1 cellular context compared by ENCODE assay signal in genomic region chr15:72375846-72376581, GRCh38.
TF ChIP-seq lines count a peak whose summit lies in the region.

Gene HEXA (minus strand): TSS chr15:72376014. CDS start chr15:72375972, 42 bp downstream.

TF ChIP-seq in K562, 482 proteins besides CTCF, POLR2A, EP300 and RAD21 (continued from another document and continues in another):
- TF ChIP-seq, protein P1, sequence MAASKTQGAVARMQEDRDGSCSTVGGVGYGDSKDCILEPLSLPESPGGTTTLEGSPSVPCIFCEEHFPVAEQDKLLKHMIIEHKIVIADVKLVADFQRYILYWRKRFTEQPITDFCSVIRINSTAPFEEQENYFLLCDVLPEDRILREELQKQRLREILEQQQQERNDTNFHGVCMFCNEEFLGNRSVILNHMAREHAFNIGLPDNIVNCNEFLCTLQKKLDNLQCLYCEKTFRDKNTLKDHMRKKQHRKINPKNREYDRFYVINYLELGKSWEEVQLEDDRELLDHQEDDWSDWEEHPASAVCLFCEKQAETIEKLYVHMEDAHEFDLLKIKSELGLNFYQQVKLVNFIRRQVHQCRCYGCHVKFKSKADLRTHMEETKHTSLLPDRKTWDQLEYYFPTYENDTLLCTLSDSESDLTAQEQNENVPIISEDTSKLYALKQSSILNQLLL (CRISPR knock-in tag; IDR thresholded peaks at IDR 0.05; ENCODE audit: borderline replicate concordance), result no peak
- TF ChIP-seq HES1 (IDR thresholded peaks at IDR 0.05; ENCODE audit: low read depth), result no peak
- TF ChIP-seq MED1 (CRISPR knock-in tag; IDR thresholded peaks at IDR 0.05; ENCODE audit: borderline replicate concordance), result no peak
- no peak for TF ChIP-seq IRF1 (CRISPR knock-in tag; IDR thresholded peaks at IDR 0.05; ENCODE audit: borderline replicate concordance)
- TF ChIP-seq SETDB1 (IDR thresholded peaks at IDR 0.05; ENCODE audit: low read length), result no peak
- TF ChIP-seq ARID1B (IDR thresholded peaks at IDR 0.05), result no peak; the same call in 1 of the 2 replicates
- TF ChIP-seq BACH1 (tag; IDR thresholded peaks at IDR 0.05), result no peak
- TF ChIP-seq GTF3C2 (IDR thresholded peaks at IDR 0.05; ENCODE audit: borderline replicate concordance, extremely low read depth, insufficient read length), result no peak
- TF ChIP-seq SREBF1 (IDR thresholded peaks at IDR 0.05; ENCODE audit: borderline replicate concordance, low read depth, low read length), result peak; percentile 73; the same call in 1 of the 2 replicates
- TF ChIP-seq POLR2AphosphoS2 (IDR thresholded peaks at IDR 0.05; ENCODE audit: low read length), result no peak
- no peak for TF ChIP-seq BRD4 (IDR thresholded peaks at IDR 0.05)
- no peak for TF ChIP-seq GATA2 (CRISPR knock-in tag; IDR thresholded peaks at IDR 0.05)
- TF ChIP-seq FOXA1 (IDR thresholded peaks at IDR 0.05; ENCODE audit: borderline replicate concordance), result no peak
- peak; percentile 70; the same call in 1 of the 2 replicates for TF ChIP-seq ATF6 (CRISPR knock-in tag; IDR thresholded peaks at IDR 0.05)
- peak; percentile 78 for TF ChIP-seq ELF2 (CRISPR knock-in tag; IDR thresholded peaks at IDR 0.05)
- TF ChIP-seq MEF2D (tag; conservative IDR thresholded peaks at IDR 0.05; ENCODE audit: low read depth), result peak; percentile 58; the same call in 1 of the 2 replicates
- TF ChIP-seq, protein P2, sequence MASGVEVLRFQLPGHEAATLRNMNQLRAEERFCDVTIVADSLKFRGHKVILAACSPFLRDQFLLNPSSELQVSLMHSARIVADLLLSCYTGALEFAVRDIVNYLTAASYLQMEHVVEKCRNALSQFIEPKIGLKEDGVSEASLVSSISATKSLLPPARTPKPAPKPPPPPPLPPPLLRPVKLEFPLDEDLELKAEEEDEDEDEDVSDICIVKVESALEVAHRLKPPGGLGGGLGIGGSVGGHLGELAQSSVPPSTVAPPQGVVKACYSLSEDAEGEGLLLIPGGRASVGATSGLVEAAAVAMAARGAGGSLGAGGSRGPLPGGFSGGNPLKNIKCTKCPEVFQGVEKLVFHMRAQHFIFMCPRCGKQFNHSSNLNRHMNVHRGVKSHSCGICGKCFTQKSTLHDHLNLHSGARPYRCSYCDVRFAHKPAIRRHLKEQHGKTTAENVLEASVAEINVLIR (CRISPR knock-in tag; IDR thresholded peaks at IDR 0.05), result peak; percentile 52; the same call in 1 of the 2 replicates
- TF ChIP-seq HCFC1 (IDR thresholded peaks at IDR 0.05; ENCODE audit: low read depth, low read length), result peak; percentile 82
- peak; percentile 80 for TF ChIP-seq MTF1 (CRISPR knock-in tag; IDR thresholded peaks at IDR 0.05; ENCODE audit: borderline replicate concordance)
- TF ChIP-seq, protein P3, sequence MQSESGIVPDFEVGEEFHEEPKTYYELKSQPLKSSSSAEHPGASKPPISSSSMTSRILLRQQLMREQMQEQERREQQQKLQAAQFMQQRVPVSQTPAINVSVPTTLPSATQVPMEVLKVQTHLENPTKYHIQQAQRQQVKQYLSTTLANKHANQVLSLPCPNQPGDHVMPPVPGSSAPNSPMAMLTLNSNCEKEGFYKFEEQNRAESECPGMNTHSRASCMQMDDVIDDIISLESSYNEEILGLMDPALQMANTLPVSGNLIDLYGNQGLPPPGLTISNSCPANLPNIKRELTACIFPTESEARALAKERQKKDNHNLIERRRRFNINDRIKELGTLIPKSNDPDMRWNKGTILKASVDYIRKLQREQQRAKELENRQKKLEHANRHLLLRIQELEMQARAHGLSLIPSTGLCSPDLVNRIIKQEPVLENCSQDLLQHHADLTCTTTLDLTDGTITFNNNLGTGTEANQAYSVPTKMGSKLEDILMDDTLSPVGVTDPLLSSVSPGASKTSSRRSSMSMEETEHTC (IDR thresholded peaks at IDR 0.05), result peak; percentile 99
- TF ChIP-seq OTX1 (CRISPR knock-in tag; IDR thresholded peaks at IDR 0.05), result 0 out of 2 replicates have a peak, but pooled peaks have one; percentile 70
- TF ChIP-seq, protein P4, sequence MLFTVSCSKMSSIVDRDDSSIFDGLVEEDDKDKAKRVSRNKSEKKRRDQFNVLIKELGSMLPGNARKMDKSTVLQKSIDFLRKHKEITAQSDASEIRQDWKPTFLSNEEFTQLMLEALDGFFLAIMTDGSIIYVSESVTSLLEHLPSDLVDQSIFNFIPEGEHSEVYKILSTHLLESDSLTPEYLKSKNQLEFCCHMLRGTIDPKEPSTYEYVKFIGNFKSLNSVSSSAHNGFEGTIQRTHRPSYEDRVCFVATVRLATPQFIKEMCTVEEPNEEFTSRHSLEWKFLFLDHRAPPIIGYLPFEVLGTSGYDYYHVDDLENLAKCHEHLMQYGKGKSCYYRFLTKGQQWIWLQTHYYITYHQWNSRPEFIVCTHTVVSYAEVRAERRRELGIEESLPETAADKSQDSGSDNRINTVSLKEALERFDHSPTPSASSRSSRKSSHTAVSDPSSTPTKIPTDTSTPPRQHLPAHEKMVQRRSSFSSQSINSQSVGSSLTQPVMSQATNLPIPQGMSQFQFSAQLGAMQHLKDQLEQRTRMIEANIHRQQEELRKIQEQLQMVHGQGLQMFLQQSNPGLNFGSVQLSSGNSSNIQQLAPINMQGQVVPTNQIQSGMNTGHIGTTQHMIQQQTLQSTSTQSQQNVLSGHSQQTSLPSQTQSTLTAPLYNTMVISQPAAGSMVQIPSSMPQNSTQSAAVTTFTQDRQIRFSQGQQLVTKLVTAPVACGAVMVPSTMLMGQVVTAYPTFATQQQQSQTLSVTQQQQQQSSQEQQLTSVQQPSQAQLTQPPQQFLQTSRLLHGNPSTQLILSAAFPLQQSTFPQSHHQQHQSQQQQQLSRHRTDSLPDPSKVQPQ (CRISPR knock-in tag; IDR thresholded peaks at IDR 0.05; ENCODE audit: borderline replicate concordance), result peak; percentile 83; the same call in 1 of the 2 replicates
- TF ChIP-seq, protein P5, sequence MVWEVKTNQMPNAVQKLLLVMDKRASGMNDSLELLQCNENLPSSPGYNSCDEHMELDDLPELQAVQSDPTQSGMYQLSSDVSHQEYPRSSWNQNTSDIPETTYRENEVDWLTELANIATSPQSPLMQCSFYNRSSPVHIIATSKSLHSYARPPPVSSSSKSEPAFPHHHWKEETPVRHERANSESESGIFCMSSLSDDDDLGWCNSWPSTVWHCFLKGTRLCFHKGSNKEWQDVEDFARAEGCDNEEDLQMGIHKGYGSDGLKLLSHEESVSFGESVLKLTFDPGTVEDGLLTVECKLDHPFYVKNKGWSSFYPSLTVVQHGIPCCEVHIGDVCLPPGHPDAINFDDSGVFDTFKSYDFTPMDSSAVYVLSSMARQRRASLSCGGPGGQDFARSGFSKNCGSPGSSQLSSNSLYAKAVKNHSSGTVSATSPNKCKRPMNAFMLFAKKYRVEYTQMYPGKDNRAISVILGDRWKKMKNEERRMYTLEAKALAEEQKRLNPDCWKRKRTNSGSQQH (CRISPR knock-in tag; IDR thresholded peaks at IDR 0.05), result peak; percentile 69; the same call in 1 of the 2 replicates
- TF ChIP-seq PRMT5 (CRISPR knock-in tag; IDR thresholded peaks at IDR 0.05), result no peak
- TF ChIP-seq SMC3 (conservative IDR thresholded peaks at IDR 0.05; ENCODE audit: insufficient read depth, low read depth, low read length), result no peak
- TF ChIP-seq, protein P6, sequence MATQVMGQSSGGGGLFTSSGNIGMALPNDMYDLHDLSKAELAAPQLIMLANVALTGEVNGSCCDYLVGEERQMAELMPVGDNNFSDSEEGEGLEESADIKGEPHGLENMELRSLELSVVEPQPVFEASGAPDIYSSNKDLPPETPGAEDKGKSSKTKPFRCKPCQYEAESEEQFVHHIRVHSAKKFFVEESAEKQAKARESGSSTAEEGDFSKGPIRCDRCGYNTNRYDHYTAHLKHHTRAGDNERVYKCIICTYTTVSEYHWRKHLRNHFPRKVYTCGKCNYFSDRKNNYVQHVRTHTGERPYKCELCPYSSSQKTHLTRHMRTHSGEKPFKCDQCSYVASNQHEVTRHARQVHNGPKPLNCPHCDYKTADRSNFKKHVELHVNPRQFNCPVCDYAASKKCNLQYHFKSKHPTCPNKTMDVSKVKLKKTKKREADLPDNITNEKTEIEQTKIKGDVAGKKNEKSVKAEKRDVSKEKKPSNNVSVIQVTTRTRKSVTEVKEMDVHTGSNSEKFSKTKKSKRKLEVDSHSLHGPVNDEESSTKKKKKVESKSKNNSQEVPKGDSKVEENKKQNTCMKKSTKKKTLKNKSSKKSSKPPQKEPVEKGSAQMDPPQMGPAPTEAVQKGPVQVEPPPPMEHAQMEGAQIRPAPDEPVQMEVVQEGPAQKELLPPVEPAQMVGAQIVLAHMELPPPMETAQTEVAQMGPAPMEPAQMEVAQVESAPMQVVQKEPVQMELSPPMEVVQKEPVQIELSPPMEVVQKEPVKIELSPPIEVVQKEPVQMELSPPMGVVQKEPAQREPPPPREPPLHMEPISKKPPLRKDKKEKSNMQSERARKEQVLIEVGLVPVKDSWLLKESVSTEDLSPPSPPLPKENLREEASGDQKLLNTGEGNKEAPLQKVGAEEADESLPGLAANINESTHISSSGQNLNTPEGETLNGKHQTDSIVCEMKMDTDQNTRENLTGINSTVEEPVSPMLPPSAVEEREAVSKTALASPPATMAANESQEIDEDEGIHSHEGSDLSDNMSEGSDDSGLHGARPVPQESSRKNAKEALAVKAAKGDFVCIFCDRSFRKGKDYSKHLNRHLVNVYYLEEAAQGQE (CRISPR knock-in tag; IDR thresholded peaks at IDR 0.05; ENCODE audit: low read depth), result 0 out of 2 replicates have a peak, but pooled peaks have one; percentile 28
- TF ChIP-seq MTA3 (IDR thresholded peaks at IDR 0.05; ENCODE audit: borderline replicate concordance), result peak; percentile 71; the same call in 1 of the 2 replicates
- peak; percentile 98 for TF ChIP-seq BHLHE40 (IDR thresholded peaks at IDR 0.05; ENCODE audit: low read length)
- no peak for TF ChIP-seq ZNF224 (CRISPR knock-in tag; IDR thresholded peaks at IDR 0.05)
- TF ChIP-seq, protein P7, sequence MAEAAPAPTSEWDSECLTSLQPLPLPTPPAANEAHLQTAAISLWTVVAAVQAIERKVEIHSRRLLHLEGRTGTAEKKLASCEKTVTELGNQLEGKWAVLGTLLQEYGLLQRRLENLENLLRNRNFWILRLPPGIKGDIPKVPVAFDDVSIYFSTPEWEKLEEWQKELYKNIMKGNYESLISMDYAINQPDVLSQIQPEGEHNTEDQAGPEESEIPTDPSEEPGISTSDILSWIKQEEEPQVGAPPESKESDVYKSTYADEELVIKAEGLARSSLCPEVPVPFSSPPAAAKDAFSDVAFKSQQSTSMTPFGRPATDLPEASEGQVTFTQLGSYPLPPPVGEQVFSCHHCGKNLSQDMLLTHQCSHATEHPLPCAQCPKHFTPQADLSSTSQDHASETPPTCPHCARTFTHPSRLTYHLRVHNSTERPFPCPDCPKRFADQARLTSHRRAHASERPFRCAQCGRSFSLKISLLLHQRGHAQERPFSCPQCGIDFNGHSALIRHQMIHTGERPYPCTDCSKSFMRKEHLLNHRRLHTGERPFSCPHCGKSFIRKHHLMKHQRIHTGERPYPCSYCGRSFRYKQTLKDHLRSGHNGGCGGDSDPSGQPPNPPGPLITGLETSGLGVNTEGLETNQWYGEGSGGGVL (CRISPR knock-in tag; IDR thresholded peaks at IDR 0.05), result no peak
- TF ChIP-seq, protein P8, sequence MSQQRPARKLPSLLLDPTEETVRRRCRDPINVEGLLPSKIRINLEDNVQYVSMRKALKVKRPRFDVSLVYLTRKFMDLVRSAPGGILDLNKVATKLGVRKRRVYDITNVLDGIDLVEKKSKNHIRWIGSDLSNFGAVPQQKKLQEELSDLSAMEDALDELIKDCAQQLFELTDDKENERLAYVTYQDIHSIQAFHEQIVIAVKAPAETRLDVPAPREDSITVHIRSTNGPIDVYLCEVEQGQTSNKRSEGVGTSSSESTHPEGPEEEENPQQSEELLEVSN (IDR thresholded peaks at IDR 0.05; ENCODE audit: borderline replicate concordance in 1 of 2, extremely low read depth in 1 of 2, insufficient read depth in 1 of 2, insufficient read length in 1 of 2, low read depth in 1 of 2, low read length in 1 of 2, poor library complexity in 1 of 2, severe bottlenecking in 1 of 2), result peak; percentile 84 to 92
- no peak for TF ChIP-seq KLF6 (CRISPR knock-in tag; IDR thresholded peaks at IDR 0.05; ENCODE audit: borderline replicate concordance)
- TF ChIP-seq ETV6 (IDR thresholded peaks at IDR 0.05; ENCODE audit: borderline replicate concordance in 1 of 2, low read depth in 2 of 2, low read length in 1 of 2), result peak in 1 of 2 experiments; percentile 81; a peak in 1 of 4 replicates
- no peak for TF ChIP-seq ETV6 (CRISPR knock-in tag; IDR thresholded peaks at IDR 0.05; ENCODE audit: borderline replicate concordance)
